In the genomic region with DNA sequence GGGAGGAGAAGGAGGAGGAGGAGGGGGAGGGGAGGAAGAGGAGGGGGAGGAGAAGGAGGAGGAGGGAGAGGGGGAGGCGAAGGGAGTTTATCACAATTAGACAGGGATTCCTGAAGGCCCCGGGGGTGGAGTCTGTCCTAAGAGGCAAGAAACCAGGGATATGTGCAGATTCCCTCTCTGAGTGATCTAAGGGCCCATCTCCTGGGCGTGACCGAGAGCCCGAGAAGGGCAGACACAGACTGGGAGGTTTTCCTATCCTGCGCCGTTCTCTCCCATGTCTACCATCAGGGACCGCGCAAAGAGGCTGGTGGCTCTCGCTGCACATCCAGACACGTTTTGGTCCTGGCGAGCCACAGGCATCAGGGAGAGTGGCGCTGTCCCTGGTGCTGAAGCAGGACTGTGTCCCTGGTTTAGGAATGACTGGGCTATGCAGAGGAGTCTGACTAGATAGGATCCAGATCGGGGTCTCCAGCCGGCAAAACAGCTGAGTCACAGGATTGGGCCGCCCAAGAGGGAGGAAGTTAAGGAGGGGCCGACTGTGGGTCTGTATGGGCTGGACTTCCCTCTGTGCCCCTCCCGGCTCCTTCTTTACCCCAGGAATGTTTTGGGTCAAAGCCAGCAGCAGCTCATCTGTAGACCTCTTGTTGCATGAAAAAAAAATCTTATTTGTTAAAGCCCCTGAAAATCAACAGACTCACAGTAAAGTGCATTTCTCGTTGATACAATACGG, we compare ENCODE assay signal across 8 cellular contexts. TPM values are rescaled to one million over a fixed set of nuclear protein-coding genes. Genes with fewer than 3 reads are reported as not detected.
A peak's percentile ranks its signal among the peaks of the same experiment; 100 is the strongest.
DNase-seq lines count a peak whose midpoint lies in the region; ATAC-seq and TF ChIP-seq lines count a peak whose summit lies in the region.

No MANE protein-coding gene starts in this region.

- H3K27me3 ChIP-seq in ovary, result no peaks in the 10 kb centered on the region

- peak; percentile 81 for DNase-seq in CD1c-positive myeloid dendritic cell (ENCODE audit: extremely low spot score)
- peak; percentile 27 for DNase-seq in activated CD4-positive, alpha-beta T cell treated with anti-CD3 and anti-CD28 coated beads, Interleukin-2, amount 50 U/mL, for 1 hour
- peak; percentile 60 for DNase-seq in fibroblast of villous mesenchyme (ENCODE audit: low read depth)
- peak; percentile 31 to 70 (median 63) for DNase-seq in ovary
- DNase-seq in DMS79 (lab: John Stamatoyannopoulos, UW), result no peak

- intact Hi-C loops in ovary (cut with DNase I), result no loop called here

- H3K36me3 ChIP-seq in ovary, result no peaks in the 10 kb centered on the region

- no peak for TF ChIP-seq POLR2A in ovary (IDR thresholded peaks at IDR 0.05)

- H3K27ac ChIP-seq in ovary, result no peak overlapping the region

- ATAC-seq in GM21576 (IDR thresholded peaks at IDR 0.05; ENCODE audit: unreplicated experiment) (no peak), HG03457 (IDR thresholded peaks at IDR 0.05; ENCODE audit: unreplicated experiment) (no peak)

- TF ChIP-seq EP300 in Ishikawa (IDR thresholded peaks at IDR 0.05; ENCODE audit: borderline replicate concordance) (no peak), ovary (IDR thresholded peaks at IDR 0.05) (no peak)

- H3K4me3 ChIP-seq in fibroblast of villous mesenchyme (ENCODE audit: low read depth, low read length) (no peak overlapping the region), ovary (no peak overlapping the region)

- no peak for TF ChIP-seq RAD21 in Ishikawa (IDR thresholded peaks at IDR 0.05; ENCODE audit: low read depth)

- 7% methylated on average over 19 to 20 of the region's 20 CpGs for WGBS in ovary, 3 donors

- H3K9me3 ChIP-seq in ovary, result no peaks in the 10 kb centered on the region

- no peak for TF ChIP-seq CTCF in fibroblast of villous mesenchyme (IDR thresholded peaks at IDR 0.05; ENCODE audit: insufficient read depth, low read depth, low read length)
- TF ChIP-seq CTCF in ovary (IDR thresholded peaks at IDR 0.05), result no peak

- H3K4me1 ChIP-seq in ovary (ENCODE audit: insufficient read depth), result no peaks in the 10 kb centered on the region

TF ChIP-seq in Ishikawa, 13 proteins besides CTCF, POLR2A, EP300 and RAD21:
- TF ChIP-seq TEAD4 (IDR thresholded peaks at IDR 0.05) (no peak), REST (IDR thresholded peaks at IDR 0.05; ENCODE audit: low read depth) (peak; percentile 98)

RNA-seq across cellular contexts. Expression of gene ZNF175, which starts 17.9 kb away (rescaled TPM):
- 5.5 and 9.9 TPM in 2 replicates for total RNA-seq in fibroblast of villous mesenchyme
- 10 to 100 TPM in 5 of 7 donors, 1 to 10 TPM in 2; 4.3 to 17.3 (median 13.1) TPM for total RNA-seq in ovary
- polyA plus RNA-seq in ovary, result 10 to 100 TPM in 1 of 2 donors, 1 to 10 TPM in 1; 5.4 to 12.3 TPM

RNA-seq across cellular contexts. Expression of gene SIGLEC6, which starts 21.7 kb away (rescaled TPM):
- total RNA-seq in fibroblast of villous mesenchyme (under 0.01 TPM in 1 of 2 replicates, not detected in the other), ovary (under 1 TPM in 2 of 7 donors, not detected in 5; 0.40 to 0.45 TPM)
- polyA plus RNA-seq in ovary, result under 1 TPM; 0.19 to 0.67 TPM

RNA-seq across cellular contexts. Expression of gene SIGLEC12, which starts 51.6 kb away (rescaled TPM):
- not detected in 2 replicates for total RNA-seq in fibroblast of villous mesenchyme
- under 1 TPM in 2 of 7 donors, not detected in 5; 0.23 to 0.25 TPM for total RNA-seq in ovary
- polyA plus RNA-seq in ovary, result under 1 TPM in 1 of 2 donors, not detected in 1; 0.73 TPM
